ENCODE assay signal across 8 cellular contexts in the genomic region with DNA sequence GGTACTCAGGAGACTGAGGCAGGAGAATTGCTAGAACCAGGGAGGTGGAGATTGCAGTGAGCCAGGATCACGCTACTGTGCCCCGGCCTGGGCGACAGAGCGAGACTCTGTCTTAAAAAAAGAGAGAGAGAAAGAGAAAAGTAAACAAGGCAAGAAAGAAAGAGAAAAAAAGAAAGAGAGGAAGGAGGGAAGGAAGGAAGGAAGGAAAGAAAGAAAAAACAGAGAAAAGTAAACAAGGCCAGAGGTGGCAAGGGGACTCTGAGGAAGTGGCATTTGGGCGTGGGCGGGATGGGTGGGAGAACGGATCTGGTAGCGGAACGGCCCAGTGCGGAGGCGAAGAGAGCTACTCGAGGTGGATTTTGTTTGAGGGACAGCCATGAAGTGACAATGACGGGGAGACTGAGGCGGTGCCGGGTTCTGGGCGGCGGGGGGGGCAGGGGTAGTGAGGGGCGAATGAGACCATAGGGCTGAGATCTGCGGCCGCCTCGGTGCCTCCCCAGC. TPM values are rescaled to one million over a fixed set of nuclear protein-coding genes. Genes with fewer than 3 reads are reported as not detected.
DNase-seq lines count a peak whose midpoint lies in the region; ATAC-seq, FAIRE-seq and TF ChIP-seq lines count a peak whose summit lies in the region.

No MANE protein-coding gene starts in this region.

- FAIRE-seq in RCC 7860 (lab: Jason Lieb, UNC), result no peak

- H3K27ac ChIP-seq in Panc1 (ENCODE audit: low read length), result peak overlapping the region; percentile 88
- peak overlapping the region; percentile 81 to 86 for H3K27ac ChIP-seq in esophagus (ENCODE audit: low read depth in 2 of 2, low read length in 1 of 2)

- H3K27me3 ChIP-seq in Panc1 (ENCODE audit: control insufficient read depth, insufficient read depth, low read length), result no peaks in the 10 kb centered on the region
- no peaks in the 10 kb centered on the region for H3K27me3 ChIP-seq in esophagus (ENCODE audit: control insufficient read depth in 1 of 2, insufficient read depth in 2 of 2, low read length in 2 of 2)
- no peaks in the 10 kb centered on the region for H3K27me3 ChIP-seq in skeletal muscle satellite cell (ENCODE audit: control insufficient read depth, insufficient read depth, low read length)

- no peaks in the 10 kb centered on the region for H3K9me3 ChIP-seq in Panc1 (ENCODE audit: control insufficient read depth, insufficient read depth, low read depth, low read length)
- no peaks in the 10 kb centered on the region for H3K9me3 ChIP-seq in esophagus (ENCODE audit: control insufficient read depth in 2 of 2, insufficient read depth in 1 of 2, low read depth in 1 of 2, low read length in 1 of 2)
- H3K9me3 ChIP-seq in skeletal muscle satellite cell (replicated peaks; ENCODE audit: low read length), result no peaks in the 10 kb centered on the region

- H3K4me3 ChIP-seq in Panc1 (ENCODE audit: low read depth in 2 of 2, low read length in 2 of 2) (peak overlapping the region; percentile 67 to 82), esophagus (ENCODE audit: low read depth in 1 of 2, low read length in 2 of 2) (peak overlapping the region; percentile 64 to 72), skeletal muscle satellite cell (ENCODE audit: low read length) (peak overlapping the region; percentile 83)

- peak overlapping the region; percentile 89 for H3K4me2 ChIP-seq in skeletal muscle satellite cell (ENCODE audit: low read length)

- POLR2A ChIA-PET in Panc1 (lab: Charles Lee), result interaction anchor here (0.5 to 0.7 kb wide), 4 partner anchors 29 to 275 kb away, joined by 5 to 9 read pairs (median 8); no protein-coding TSS in a partner anchor

- peaks cover 13% of the 10 kb centered on the region for H3K4me1 ChIP-seq in Panc1 (ENCODE audit: control insufficient read depth, insufficient read depth, low read length)
- H3K4me1 ChIP-seq in esophagus (ENCODE audit: control insufficient read depth in 2 of 2, insufficient read depth in 2 of 2, low read length in 1 of 2), result peaks cover 0 to 7% of the 10 kb centered on the region in 2 donors
- H3K4me1 ChIP-seq in skeletal muscle satellite cell (ENCODE audit: control insufficient read depth, insufficient read depth, low read length), result peaks cover 34% of the 10 kb centered on the region

- peak overlapping the region; percentile 88 for H3K9ac ChIP-seq in skeletal muscle satellite cell (ENCODE audit: low read depth, low read length)

- DNase-seq in Panc1 (ENCODE audit: low read depth, low spot score) (no peak), NCI-H510A treated with DMSO at 0.1 percent for 48 hours (lab: John Stamatoyannopoulos, UW) (no peak), RCC 7860 (ENCODE audit: low spot score) (no peak)

- WGBS in esophagus, 2 donors, result 12 to 15% methylated on average over 18 to 21 of the region's 21 CpGs

- CTCF ChIA-PET in Panc1 (lab: Charles Lee), result interaction anchor here (0.6 to 1.0 kb wide), 5 partner anchors 18 to 383 kb away, joined by 3 to 5 read pairs (median 4); no protein-coding TSS in a partner anchor

- no TSS peak for BruUV-seq in Panc1 (replicated peaks; lab: Mats Ljungman, UMichigan)

- TF ChIP-seq CTCF in Panc1 (IDR thresholded peaks at IDR 0.05), result no peak

- no peaks in the 10 kb centered on the region; the same call in 1 of the 2 replicates for H3K36me3 ChIP-seq in Panc1 (ENCODE audit: control insufficient read depth, insufficient read depth, low read length)
- H3K36me3 ChIP-seq in esophagus (ENCODE audit: control insufficient read depth in 2 of 2, insufficient read depth in 2 of 2, low read length in 1 of 2), result no peaks in the 10 kb centered on the region
- H3K36me3 ChIP-seq in skeletal muscle satellite cell (ENCODE audit: insufficient read depth, low read length), result peaks cover 5% of the 10 kb centered on the region

- intact Hi-C loops in Panc1 (cut with micrococcal nuclease; ENCODE audit: unreplicated experiment), result no loop called here

- in situ Hi-C loops in Panc1 (cut with HindIII; ENCODE audit: low pct_unique_long_range_greater_than_20kb, low sequenced_read_pairs), result no loop called here

- ATAC-seq in GM19455 (IDR thresholded peaks at IDR 0.05; ENCODE audit: unreplicated experiment) (peak; percentile 25), Panc1 (no peak), HG02938 (IDR thresholded peaks at IDR 0.05; ENCODE audit: unreplicated experiment) (no peak), HG02884 (IDR thresholded peaks at IDR 0.05; ENCODE audit: unreplicated experiment) (no peak)

RNA-seq across cellular contexts. Expression of gene ARRDC2, which starts 7.4 kb away (rescaled TPM):
- total RNA-seq in Panc1 (2021; ENCODE audit: unreplicated experiment), result 21.4 TPM
- polyA plus RNA-seq in Panc1 (2012; ENCODE audit: insufficient read length), result 25.6 TPM
- polyA plus RNA-seq in esophagus, result 10 to 100 TPM; 10.9 to 24.0 TPM
- total RNA-seq in skeletal muscle satellite cell (2012; rRNA removed), result 12.7 and 15.2 TPM in 2 replicates

RNA-seq across cellular contexts. Expression of gene KCNN1, which starts 33.6 kb away (rescaled TPM):
- total RNA-seq in Panc1 (2021; ENCODE audit: unreplicated experiment), result 0.90 TPM
- polyA plus RNA-seq in Panc1 (2012; ENCODE audit: insufficient read length), result 3.0 TPM
- polyA plus RNA-seq in esophagus, result under 1 TPM; 0.02 TPM
- total RNA-seq in skeletal muscle satellite cell (2012; rRNA removed), result 0.44 TPM in 1 of 2 replicates, not detected in the other
